In the genomic region with DNA sequence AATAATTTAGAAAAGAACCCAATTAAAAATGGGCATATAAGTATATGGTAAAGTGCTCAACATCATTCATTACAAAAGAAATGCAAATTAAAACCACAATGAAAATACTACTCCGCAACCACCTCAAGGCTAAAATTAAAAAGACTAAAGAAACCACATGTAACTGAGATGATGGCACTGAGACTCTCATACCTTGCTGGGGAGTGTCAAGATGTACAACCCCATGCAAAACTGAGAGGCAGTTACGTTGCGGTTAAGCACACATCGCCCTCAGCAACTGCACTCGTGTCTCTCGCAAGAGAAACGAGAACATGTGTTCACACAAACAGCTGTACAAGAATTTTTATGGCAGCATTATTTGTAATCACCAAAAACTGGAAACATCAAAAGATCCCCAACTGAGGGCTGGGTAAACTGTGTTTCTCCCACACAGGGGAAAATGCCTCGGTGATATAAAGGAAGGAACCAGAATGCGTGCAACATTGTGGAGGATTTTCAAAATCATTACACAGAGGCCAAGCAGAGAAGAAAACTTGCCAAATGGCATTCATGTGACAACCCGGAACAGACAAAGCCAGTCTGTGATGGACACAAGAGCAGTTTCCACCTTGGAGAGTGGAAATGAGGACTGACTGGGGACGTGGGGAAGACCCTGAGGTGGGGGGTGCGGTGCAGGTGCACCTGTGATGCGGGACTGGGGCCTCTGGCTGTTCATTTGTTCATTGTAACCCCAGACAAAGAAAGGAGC, we compare ENCODE assay signal across 8 cellular contexts.
A peak's percentile ranks its signal among the peaks of the same experiment; 100 is the strongest.
DNase-seq lines count a peak whose midpoint lies in the region; ATAC-seq, FAIRE-seq and TF ChIP-seq lines count a peak whose summit lies in the region.

No MANE protein-coding gene starts in this region.

- in situ Hi-C loops in HepG2 (cut with HindIII; ENCODE audit: extremely low pct_ligation_motif_present, low pct_unique_long_range_greater_than_20kb) = no loop called here

- peaks cover 15% of the 10 kb centered on the region for H3K4me1 Mint-ChIP-seq in activated naive CD8-positive, alpha-beta T cell (ENCODE audit: low read depth)

- DNase-seq in right lobe of liver (no peak), HepG2 (ENCODE audit: low spot score) (no peak), uterus (no peak), A673 (ENCODE audit: low spot score) (no peak), NCI-H1417 (lab: John Stamatoyannopoulos, UW) (no peak), pancreas (no peak)

- no peak overlapping the region for H3K27ac ChIP-seq in right lobe of liver
- H3K27ac ChIP-seq in HepG2 (ENCODE audit: extremely low read length, insufficient read depth, low read length) = no peak overlapping the region
- H3K27ac ChIP-seq in uterus = peak overlapping the region; percentile 31 to 47
- no peak overlapping the region for H3K27ac ChIP-seq in A673 (ENCODE audit: low read depth, low read length, poor library complexity, severe bottlenecking)
- H3K27ac ChIP-seq in pancreas = no peak overlapping the region

- H3K9me3 ChIP-seq in right lobe of liver (no peaks in the 10 kb centered on the region), HepG2 (ENCODE audit: low read length) (no peaks in the 10 kb centered on the region), uterus (no peaks in the 10 kb centered on the region), A673 (ENCODE audit: low read depth, low read length, poor library complexity, severe bottlenecking) (no peaks in the 10 kb centered on the region), pancreas (no peaks in the 10 kb centered on the region)

- 65% methylated on average over 11 of the region's 13 CpGs for WGBS in right lobe of liver (ENCODE audit: insufficient coverage, low coverage, low lambda C conversion rate, missing lambda C conversion rate)
- WGBS in HepG2 (ENCODE audit: low lambda C conversion rate) = 95% methylated on average over 13 of the region's 13 CpGs
- 91% methylated on average over 13 of the region's 13 CpGs for WGBS in pancreas, 2 donors

- H3K4me1 ChIP-seq in right lobe of liver = peaks cover 0 to 7% (median 0%) of the 10 kb centered on the region in 4 donors
- no peaks in the 10 kb centered on the region for H3K4me1 ChIP-seq in HepG2 (ENCODE audit: insufficient read depth, low read length)
- peaks cover 0 to 4% of the 10 kb centered on the region in 2 donors for H3K4me1 ChIP-seq in uterus
- no peaks in the 10 kb centered on the region for H3K4me1 ChIP-seq in A673 (ENCODE audit: insufficient read depth, low read length, poor library complexity, severe bottlenecking)
- no peaks in the 10 kb centered on the region for H3K4me1 ChIP-seq in pancreas

- ATAC-seq in right lobe of liver = peak in 3 of 4 donors; percentile 30 to 42 (median 35)
- ATAC-seq in HepG2 = no peak
- ATAC-seq in HG03135 (IDR thresholded peaks at IDR 0.05; ENCODE audit: unreplicated experiment) = peak; percentile 100
- no peak for ATAC-seq in pancreas

- H3K27me3 Mint-ChIP-seq in activated naive CD8-positive, alpha-beta T cell = peaks cover 13% of the 10 kb centered on the region

- H3K27me3 ChIP-seq in right lobe of liver = no peaks in the 10 kb centered on the region
- H3K27me3 ChIP-seq in HepG2 (ENCODE audit: control insufficient read depth in 1 of 2, insufficient read depth in 2 of 2, low read length in 2 of 2) = no peaks in the 10 kb centered on the region
- H3K27me3 ChIP-seq in uterus = no peaks in the 10 kb centered on the region
- H3K27me3 ChIP-seq in A673 (replicated peaks; ENCODE audit: insufficient read depth, low read depth, low read length, poor library complexity) = no peaks in the 10 kb centered on the region
- no peaks in the 10 kb centered on the region for H3K27me3 ChIP-seq in pancreas

- TF ChIP-seq CTCF in right lobe of liver (IDR thresholded peaks at IDR 0.05) = no peak
- no peak for TF ChIP-seq CTCF in HepG2 (CRISPR knock-in tag; IDR thresholded peaks at IDR 0.05)
- no peak for TF ChIP-seq CTCF in uterus (IDR thresholded peaks at IDR 0.05)
- TF ChIP-seq CTCF in A673 (conservative IDR thresholded peaks at IDR 0.05; ENCODE audit: low read depth, low read length) = no peak
- no peak for TF ChIP-seq CTCF in pancreas (IDR thresholded peaks at IDR 0.05)

- no peak for TF ChIP-seq POLR2A in right lobe of liver (IDR thresholded peaks at IDR 0.05)
- no peak for TF ChIP-seq POLR2A in HepG2 (IDR thresholded peaks at IDR 0.05; ENCODE audit: insufficient read depth in 1 of 2, low read depth in 2 of 2, low read length in 2 of 2)
- no peak for TF ChIP-seq POLR2A in uterus (IDR thresholded peaks at IDR 0.05)

- peaks cover 34% of the 10 kb centered on the region for H3K36me3 Mint-ChIP-seq in activated naive CD8-positive, alpha-beta T cell

- H3K4me3 ChIP-seq in right lobe of liver (no peak overlapping the region), HepG2 (replicated peaks in 1 of 3; ENCODE audit: insufficient read depth in 1 of 3, low read depth in 2 of 3, low read length in 3 of 3) (no peak overlapping the region), uterus (no peak overlapping the region), A673 (ENCODE audit: low read depth, low read length, poor library complexity, severe bottlenecking) (no peak overlapping the region), pancreas (no peak overlapping the region)

- no peak for TF ChIP-seq RAD21 in HepG2 (CRISPR knock-in tag; IDR thresholded peaks at IDR 0.05)

- peaks cover 1% of the 10 kb centered on the region for H3K9me3 Mint-ChIP-seq in activated naive CD8-positive, alpha-beta T cell (ENCODE audit: low read depth)

- no peak for TF ChIP-seq EP300 in HepG2 (IDR thresholded peaks at IDR 0.05; ENCODE audit: low read depth in 2 of 2, low read length in 2 of 2)
- TF ChIP-seq EP300 in HepG2 (CRISPR knock-in tag; IDR thresholded peaks at IDR 0.05; ENCODE audit: borderline replicate concordance) = no peak

- no peak overlapping the region for H3K4me2 ChIP-seq in HepG2 (ENCODE audit: low read depth, low read length)

- H3K36me3 ChIP-seq in right lobe of liver (no peaks in the 10 kb centered on the region), HepG2 (replicated peaks in 1 of 2; ENCODE audit: control insufficient read depth in 1 of 2, insufficient read depth in 2 of 2, low read length in 2 of 2) (peaks cover 2 to 19% of the 10 kb centered on the region in 2 experiments; a peak in 4 of 5 replicates), uterus (no peaks in the 10 kb centered on the region), A673 (ENCODE audit: insufficient read depth, low read length, poor library complexity, severe bottlenecking) (no peaks in the 10 kb centered on the region), pancreas (peaks cover 0 to 3% (median 0%) of the 10 kb centered on the region in 3 donors)

- H2AFZ ChIP-seq in HepG2 (ENCODE audit: low read length) = no peak overlapping the region

- BruUV-seq in HepG2 (replicated peaks; lab: Mats Ljungman, UMichigan) = no TSS peak
- BruUV-seq in A673 (replicated peaks; lab: Mats Ljungman, UMichigan) = no TSS peak

- H4K20me1 ChIP-seq in HepG2 (ENCODE audit: insufficient read depth, low read length) = no peaks in the 10 kb centered on the region

- no peaks in the 10 kb centered on the region for H3K79me2 ChIP-seq in HepG2 (ENCODE audit: insufficient read depth, low read length)

- CTCF ChIA-PET in HepG2 (lab: Yijun Ruan, JAX; ENCODE audit: low intra/inter-chr PET ratio, low total read pairs) = no interaction called here
- CTCF ChIA-PET in A673 (lab: Charles Lee) = no interaction called here

- no peak for FAIRE-seq in HepG2 (lab: Jason Lieb, UNC)
- FAIRE-seq in pancreas (lab: Jason Lieb, UNC) = no peak

- peak overlapping the region; percentile 54 for H3K27ac Mint-ChIP-seq in activated naive CD8-positive, alpha-beta T cell

- peak overlapping the region; percentile 60 for H3K4me3 Mint-ChIP-seq in activated naive CD8-positive, alpha-beta T cell

- POLR2A ChIA-PET in HepG2 (lab: Yijun Ruan, JAX) = no interaction called here
- POLR2A ChIA-PET in A673 (lab: Charles Lee; ENCODE audit: low non-redundant PET) = no interaction called here

- H3K9ac ChIP-seq in HepG2 (ENCODE audit: insufficient read depth, low read depth, low read length) = no peak overlapping the region

- intact Hi-C loops in right lobe of liver (cut with DNase I) = no loop called here
- intact Hi-C loops in HepG2 (cut with micrococcal nuclease; ENCODE audit: unreplicated experiment) = no loop called here
- intact Hi-C loops in uterus (cut with DNase I; ENCODE audit: low total_unique reads) = no loop called here
- intact Hi-C loops in A673 (cut with micrococcal nuclease; ENCODE audit: unreplicated experiment) = no loop called here
- intact Hi-C loops in pancreas (cut with DNase I) = no loop called here

TF ChIP-seq in HepG2, 621 proteins besides CTCF, POLR2A, EP300 and RAD21 (continues in another document):
- TF ChIP-seq PCBP2 (optimal IDR thresholded peaks at IDR 0.05; ENCODE audit: low read depth, low read length, poor library complexity, severe bottlenecking) = no peak
- TF ChIP-seq ATF1 (CRISPR knock-in tag; IDR thresholded peaks at IDR 0.05) = no peak
- TF ChIP-seq ZBTB3 (CRISPR knock-in tag; IDR thresholded peaks at IDR 0.05; ENCODE audit: borderline replicate concordance, low read depth) = no peak
- no peak for TF ChIP-seq PHF20 (CRISPR knock-in tag; IDR thresholded peaks at IDR 0.05)
- TF ChIP-seq ZNF704 (CRISPR knock-in tag; IDR thresholded peaks at IDR 0.05; ENCODE audit: borderline replicate concordance) = no peak
- TF ChIP-seq CSRNP1 (CRISPR knock-in tag; IDR thresholded peaks at IDR 0.05) = no peak

Comparison
In these comparisons a context has a peak if more than half of its experiments do, and no peak if none do; other contexts are left out.
1. ATAC-seq: peak in right lobe of liver (3 of 4) and HG03135 (single experiment); none in HepG2 (single experiment) and pancreas (0 of 4).
2. H3K27ac ChIP-seq: peak in uterus (2 of 2); none in right lobe of liver (0 of 3), HepG2 (single experiment), A673 (single experiment) and pancreas (0 of 4).